In the genomic region with DNA sequence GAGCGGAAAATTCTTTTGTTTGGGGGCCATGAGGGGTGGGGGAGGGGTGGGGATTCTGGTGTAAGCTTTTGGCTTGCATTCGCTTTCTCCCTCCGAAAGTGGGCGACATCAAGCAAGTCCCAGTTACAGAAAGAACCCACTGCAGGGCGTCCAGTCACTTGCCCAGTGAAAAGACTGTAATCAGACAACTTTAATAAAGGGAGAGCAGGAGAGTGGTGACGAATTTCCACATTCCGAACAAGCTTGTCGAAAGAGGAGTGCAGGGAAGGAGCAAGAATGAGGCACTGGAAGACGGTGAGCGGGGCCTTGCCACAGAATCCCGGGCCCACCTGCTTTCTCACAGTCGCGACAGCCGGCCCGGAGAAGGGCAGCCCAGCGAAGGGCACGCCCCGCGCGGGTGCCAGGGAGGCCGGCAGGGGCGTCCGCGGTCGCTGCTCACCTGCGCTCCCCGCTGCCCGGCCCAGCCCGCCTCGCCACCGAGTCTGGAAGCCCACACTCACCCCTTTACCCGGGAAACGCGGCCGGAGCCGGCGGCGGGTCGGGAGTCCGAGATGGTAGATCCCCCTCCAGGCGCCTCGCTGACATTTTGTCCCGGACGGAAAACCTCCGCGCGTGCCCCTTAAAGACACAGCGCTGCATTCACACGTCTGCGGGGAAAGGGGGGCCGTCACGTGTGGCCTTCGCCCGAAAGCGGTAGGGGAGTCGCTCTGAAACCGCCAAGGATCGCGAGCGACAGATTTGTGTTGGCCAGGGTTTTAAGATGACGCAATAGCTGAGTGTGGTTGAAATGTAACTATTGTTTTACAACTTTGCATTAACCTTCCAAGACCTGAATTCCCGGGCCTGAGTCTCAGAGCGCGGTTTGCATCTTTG, we compare ENCODE assay signal across 8 cellular contexts. TPM values are rescaled to one million over a fixed set of nuclear protein-coding genes. Genes with fewer than 3 reads are reported as not detected.
A peak's percentile ranks its signal among the peaks of the same experiment; 100 is the strongest.
DNase-seq lines count a peak whose midpoint lies in the region; ATAC-seq and TF ChIP-seq lines count a peak whose summit lies in the region.

A gene with protein sequence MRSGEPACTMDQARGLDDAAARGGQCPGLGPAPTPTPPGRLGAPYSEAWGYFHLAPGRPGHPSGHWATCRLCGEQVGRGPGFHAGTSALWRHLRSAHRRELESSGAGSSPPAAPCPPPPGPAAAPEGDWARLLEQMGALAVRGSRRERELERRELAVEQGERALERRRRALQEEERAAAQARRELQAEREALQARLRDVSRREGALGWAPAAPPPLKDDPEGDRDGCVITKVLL (minus strand): TSS at position 675 of the 873 bp plus-strand sequence. CDS start 9,407 bp downstream, outside the sequence.

- peaks cover 25% of the 10 kb centered on the region for H3K4me1 Mint-ChIP-seq in CD8-positive, alpha-beta T cell (ENCODE audit: low read depth)
- peaks cover 13 to 33% of the 10 kb centered on the region in 2 donors for H3K4me1 Mint-ChIP-seq in stimulated activated naive B cell treated with anti-CD40 and anti-IgM and Interleukin-4, amounts not matched to agents 10 μg/mL and 1 μg/mL and 100 μg/mL, for 72 hours

- POLR2A ChIA-PET in CD8-positive, alpha-beta T cell (lab: Charles Lee): interaction anchor here (0.6 to 2.1 kb wide), 3 partner anchors 10 to 1048 kb away, joined by 3 to 10 read pairs (median 3); no protein-coding TSS in a partner anchor

- H3K27me3 ChIP-seq in CD8-positive, alpha-beta T cell (ENCODE audit: insufficient read depth, low read length): no peaks in the 10 kb centered on the region
- H3K27me3 ChIP-seq in HUES64 (ENCODE audit: insufficient read depth, low read length): no peaks in the 10 kb centered on the region
- H3K27me3 ChIP-seq in mucosa of stomach (ENCODE audit: control insufficient read depth, insufficient read depth, low read length): no peaks in the 10 kb centered on the region

- H3K4me3 ChIP-seq in CD8-positive, alpha-beta T cell (ENCODE audit: low read depth, low read length): peak within 1 kb of the TSS; percentile 74
- H3K4me3 ChIP-seq in HUES64 (ENCODE audit: low read length): peak within 1 kb of the TSS; percentile 97
- peak within 1 kb of the TSS; percentile 78 for H3K4me3 ChIP-seq in mucosa of stomach (ENCODE audit: low read length)

- peak; percentile 29 to 84 (median 64) for DNase-seq in CD8-positive, alpha-beta T cell
- DNase-seq in OCI-M1 (lab: John Stamatoyannopoulos, UW): peak; percentile 91
- peak; percentile 60 to 64 for DNase-seq in activated T-cell treated with anti-CD3 and anti-CD28 coated beads, Interleukin-2, amount 50 U/mL, for 48 hours
- DNase-seq in stimulated activated naive B cell treated with anti-CD40 and anti-IgM and Interleukin-4, amounts not matched to agents 10 μg/mL and 1 μg/mL and 100 μg/mL, for 72 hours: peak; percentile 27

- peak; percentile 87 for ATAC-seq in CD8-positive, alpha-beta T cell
- peak; percentile 66 for ATAC-seq in GM19463 (IDR thresholded peaks at IDR 0.05; ENCODE audit: unreplicated experiment)
- ATAC-seq in esophagus mucosa: peak; percentile 72
- peak; percentile 74 to 79 for ATAC-seq in stimulated activated naive B cell treated with anti-CD40 and anti-IgM and Interleukin-4, amounts not matched to agents 10 μg/mL and 1 μg/mL and 100 μg/mL, for 72 hours (replicated peaks)

- no peaks in the 10 kb centered on the region for H3K9me3 Mint-ChIP-seq in CD8-positive, alpha-beta T cell
- H3K9me3 Mint-ChIP-seq in stimulated activated naive B cell treated with anti-CD40 and anti-IgM and Interleukin-4, amounts not matched to agents 10 μg/mL and 1 μg/mL and 100 μg/mL, for 72 hours: peaks cover 6 to 8% of the 10 kb centered on the region in 2 donors

- intact Hi-C loops in CD8-positive, alpha-beta T cell (cut with DNase I, micrococcal nuclease): loop anchor here (1.0 to 5.0 kb wide), 7 partner anchors 10 to 1275 kb away; a partner anchor contains a TSS

- peak within 1 kb of the TSS; percentile 92 for H3K4me3 Mint-ChIP-seq in CD8-positive, alpha-beta T cell
- peak within 1 kb of the TSS; percentile 85 to 92 for H3K4me3 Mint-ChIP-seq in stimulated activated naive B cell treated with anti-CD40 and anti-IgM and Interleukin-4, amounts not matched to agents 10 μg/mL and 1 μg/mL and 100 μg/mL, for 72 hours

- H3K27me3 Mint-ChIP-seq in CD8-positive, alpha-beta T cell (ENCODE audit: low read depth): peaks cover 2% of the 10 kb centered on the region
- peaks cover 0 to 21% of the 10 kb centered on the region in 2 donors for H3K27me3 Mint-ChIP-seq in stimulated activated naive B cell treated with anti-CD40 and anti-IgM and Interleukin-4, amounts not matched to agents 10 μg/mL and 1 μg/mL and 100 μg/mL, for 72 hours

- WGBS in HUES64: under 1% methylated on average over 62 of the region's 64 CpGs

- peak; percentile 31 for TF ChIP-seq CTCF in CD8-positive, alpha-beta T cell (IDR thresholded peaks at IDR 0.05)

- H3K36me3 ChIP-seq in CD8-positive, alpha-beta T cell (ENCODE audit: insufficient read depth, low read length): no peaks in the 10 kb centered on the region
- H3K36me3 ChIP-seq in HUES64 (ENCODE audit: insufficient read depth, low read length) (peaks cover 8% of the 10 kb centered on the region; the same call in 1 of the 2 replicates), mucosa of stomach (ENCODE audit: control insufficient read depth, insufficient read depth, low read length) (no peaks in the 10 kb centered on the region)

- peak within 1 kb of the TSS; percentile 57 for H3K27ac ChIP-seq in CD8-positive, alpha-beta T cell (ENCODE audit: low read depth, low read length)
- H3K27ac ChIP-seq in HUES64 (ENCODE audit: low read depth, low read length): peak within 1 kb of the TSS; percentile 93

- CTCF ChIA-PET in CD8-positive, alpha-beta T cell (lab: Charles Lee): interaction anchor here (0.6 to 3.4 kb wide), 4 partner anchors 9 to 412 kb away, joined by 3 to 20 read pairs (median 4); no protein-coding TSS in a partner anchor

- H3K27ac Mint-ChIP-seq in CD8-positive, alpha-beta T cell: peak within 1 kb of the TSS; percentile 84
- H3K27ac Mint-ChIP-seq in stimulated activated naive B cell treated with anti-CD40 and anti-IgM and Interleukin-4, amounts not matched to agents 10 μg/mL and 1 μg/mL and 100 μg/mL, for 72 hours: peak within 1 kb of the TSS; percentile 92

- peaks cover 8% of the 10 kb centered on the region for H3K36me3 Mint-ChIP-seq in CD8-positive, alpha-beta T cell
- peaks cover 17 to 19% of the 10 kb centered on the region in 2 donors for H3K36me3 Mint-ChIP-seq in stimulated activated naive B cell treated with anti-CD40 and anti-IgM and Interleukin-4, amounts not matched to agents 10 μg/mL and 1 μg/mL and 100 μg/mL, for 72 hours

- H3K9ac ChIP-seq in HUES64 (ENCODE audit: low read depth, low read length) (peak within 1 kb of the TSS; percentile 99), mucosa of stomach (ENCODE audit: low read length) (peak within 1 kb of the TSS; percentile 91)

- H3K9me3 ChIP-seq in CD8-positive, alpha-beta T cell (ENCODE audit: low read length): no peaks in the 10 kb centered on the region
- H3K9me3 ChIP-seq in HUES64 (ENCODE audit: insufficient read depth, low read depth, low read length) (no peaks in the 10 kb centered on the region), mucosa of stomach (ENCODE audit: control insufficient read depth, low read length) (no peaks in the 10 kb centered on the region)

- H3K4me1 ChIP-seq in CD8-positive, alpha-beta T cell (ENCODE audit: insufficient read depth, low read length): peaks cover 16% of the 10 kb centered on the region
- H3K4me1 ChIP-seq in HUES64 (ENCODE audit: insufficient read depth, low read length) (peaks cover 20% of the 10 kb centered on the region), mucosa of stomach (ENCODE audit: control insufficient read depth, insufficient read depth, low read length) (peaks cover 9% of the 10 kb centered on the region)

RNA-seq across cellular contexts. Expression of the gene that starts here (rescaled TPM):
- total RNA-seq in CD8-positive, alpha-beta T cell: 10 to 100 TPM; 11.6 to 12.3 TPM
- 5.3 TPM for polyA plus RNA-seq in HUES64 (2013, experiment 1 of 2)
- 5.5 TPM for polyA plus RNA-seq in HUES64 (2013, experiment 2 of 2)
- 3.6 TPM for total RNA-seq in esophagus mucosa

Comparison
In these comparisons a context has a peak if more than half of its experiments do, and no peak if none do; other contexts are left out.
1. Peak in every context shown above with its lines: DNase-seq, ATAC-seq, H3K4me3 ChIP-seq and H3K27ac ChIP-seq.
2. DNase-seq: peak in every context shown above with its lines; median percentile 91 in OCI-M1; 64 in CD8-positive, alpha-beta T cell; 62 in activated T-cell treated with anti-CD3 and anti-CD28 coated beads, Interleukin-2, amount 50 U/mL, for 48 hours; 27 in stimulated activated naive B cell treated with anti-CD40 and anti-IgM and Interleukin-4, amounts not matched to agents 10 μg/mL and 1 μg/mL and 100 μg/mL, for 72 hours.